31 cellular contexts compared by ENCODE assay signal in the genomic region with DNA sequence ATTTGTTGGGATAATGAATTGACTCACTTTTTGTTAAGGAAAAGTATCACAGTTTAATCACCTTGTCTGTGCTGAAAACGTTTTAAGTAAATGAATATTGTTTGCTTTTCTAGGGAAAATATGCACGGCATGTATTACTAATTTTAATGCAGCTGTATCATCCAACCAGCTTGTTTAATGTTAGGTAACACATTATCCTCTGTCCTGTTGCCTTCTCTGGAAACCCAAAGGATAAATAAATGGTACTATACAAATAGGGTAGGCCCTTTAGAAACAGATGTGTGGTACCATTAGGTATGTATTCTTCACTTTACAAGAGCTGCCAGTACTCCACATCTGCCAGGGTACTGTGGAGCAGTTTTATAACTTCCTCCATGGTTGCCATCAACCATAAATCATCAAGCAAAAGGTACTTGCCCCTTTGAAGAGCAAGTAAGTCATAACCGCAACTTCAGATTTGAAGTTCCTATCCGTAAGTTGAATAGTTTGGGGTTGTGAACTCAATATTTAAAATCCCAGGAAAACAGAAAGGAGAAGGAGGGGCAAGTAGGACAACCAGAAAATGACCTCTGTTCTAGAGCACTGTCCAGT. TPM values are rescaled to one million over a fixed set of nuclear protein-coding genes. Genes with fewer than 3 reads are reported as not detected.
DNase-seq lines count a peak whose midpoint lies in the region; ATAC-seq, FAIRE-seq and TF ChIP-seq lines count a peak whose summit lies in the region.
"Had no signal": no experiment of that assay in that cellular context is flagged by ENCODE, and none has a peak within 500 bp of the region (broad histone marks: within the 10 kb centered on the region; RNA-seq: fewer than 3 reads in every experiment).

No MANE protein-coding gene starts in this region.

- intact Hi-C loops in Panc1 (cut with micrococcal nuclease; ENCODE audit: unreplicated experiment), result loop anchor here (10.0 kb wide), 1 partner anchor 76 kb away; a partner anchor contains a TSS

- in situ Hi-C loops in Panc1 (cut with HindIII; ENCODE audit: low pct_unique_long_range_greater_than_20kb, low sequenced_read_pairs), result no loop called here

- no peak for FAIRE-seq in A549 (lab: Jason Lieb, UNC)
- FAIRE-seq: endometrium, H54 had no signal

- H3K27me3 ChIP-seq in Panc1 (ENCODE audit: control insufficient read depth, insufficient read depth, low read length), result no peaks in the 10 kb centered on the region
- no peaks in the 10 kb centered on the region for H3K27me3 ChIP-seq in tibial nerve
- no peaks in the 10 kb centered on the region for H3K27me3 ChIP-seq in upper lobe of left lung
- H3K27me3 ChIP-seq: BLaER1, body of pancreas, Peyer's patch, SJCRH30, vagina had no signal

- peak in 1 of 2 experiments; percentile 55 for DNase-seq in A549 (ENCODE audit: low read depth in 1 of 2, low spot score in 1 of 2)
- peak; percentile 67 for DNase-seq in HCEC 1CT
- peak; percentile 85 for DNase-seq in Panc1 (ENCODE audit: low read depth, low spot score)
- peak; percentile 22 for DNase-seq in fibroblast of villous mesenchyme (ENCODE audit: low read depth)
- no peak for DNase-seq in activated effector memory CD4-positive, alpha-beta T cell treated with anti-CD3 and anti-CD28 coated beads, Interleukin-2, amount 50 U/mL, for 16 hours
- DNase-seq in T1000 (lab: John Stamatoyannopoulos, UW), result no peak
- DNase-seq in tibial nerve (ENCODE audit: low spot score in 2 of 2), result no peak
- DNase-seq in upper lobe of left lung, result no peak
- DNase-seq: activated CD4-positive, alpha-beta T cell treated with anti-CD3 and anti-CD28 coated beads for 1 hour; activated CD8-positive, alpha-beta T cell treated with anti-CD3 and anti-CD28 coated beads, Interleukin-2, amount 10 ng/mL, durations not matched to agents 7 days and 5 days; activated effector memory CD4-positive, alpha-beta T cell treated with Interleukin-2 at 50 U/mL for 16 hours; body of pancreas; cerebellar nuclear complex; GF-D8; midbrain; naive thymus-derived CD8-positive, alpha-beta T cell; NCI-H1436; NCI-H2081 treated with DMSO at 0.1 percent for 48 hours; NCI-H226; occipital lobe; Peyer's patch; SJCRH30; stimulated activated CD4-positive, alpha-beta T cell treated with anti-CD3 and anti-CD28 coated beads, Interleukin-4, amount 100 ng/mL, for 4 hours; stimulated activated naive B cell treated with anti-CD40 and anti-IgM and Interleukin-4, amounts not matched to agents 10 μg/mL and 1 μg/mL and 100 μg/mL, for 72 hours; T-helper 1 cell had no signal

- TF ChIP-seq EP300 in A549 (IDR thresholded peaks at IDR 0.05), result no peak
- TF ChIP-seq EP300 in tibial nerve (IDR thresholded peaks at IDR 0.05), result no peak
- TF ChIP-seq EP300 in upper lobe of left lung (IDR thresholded peaks at IDR 0.05), result no peak

- 39% methylated on average over 4 of the region's 4 CpGs for WGBS in A549 (ENCODE audit: missing lambda C conversion rate)
- WGBS in tibial nerve, 2 donors, result 67 to 70% methylated on average over 4 of the region's 4 CpGs
- WGBS in upper lobe of left lung, 2 donors, result 67 to 71% methylated on average over 4 of the region's 4 CpGs

- TSS peak; percentile 25 for BruUV-seq in Panc1 (replicated peaks; lab: Mats Ljungman, UMichigan)

- no peak overlapping the region for H3K4me3 ChIP-seq in A549
- H3K4me3 ChIP-seq in Panc1 (ENCODE audit: low read depth in 2 of 2, low read length in 2 of 2), result no peak overlapping the region
- H3K4me3 ChIP-seq in fibroblast of villous mesenchyme (ENCODE audit: low read depth, low read length), result no peak overlapping the region
- no peak overlapping the region for H3K4me3 ChIP-seq in tibial nerve
- no peak overlapping the region for H3K4me3 ChIP-seq in upper lobe of left lung
- H3K4me3 ChIP-seq: BLaER1, body of pancreas, Peyer's patch, SJCRH30, vagina had no signal

- H3K4me2 ChIP-seq in A549, result peak overlapping the region; percentile 61
- H3K4me2 ChIP-seq: BLaER1 had no signal

- POLR2A ChIA-PET in A549 (lab: Yijun Ruan, JAX), result interaction anchor here (1.0 kb wide), 1 partner anchor 24 kb away, joined by 4 read pairs; no protein-coding TSS in a partner anchor
- POLR2A ChIA-PET in Panc1 (lab: Charles Lee), result no interaction called here

- TF ChIP-seq POLR2A in A549 (IDR thresholded peaks at IDR 0.05; ENCODE audit: low read length) (no peak), tibial nerve (IDR thresholded peaks at IDR 0.05) (no peak), upper lobe of left lung (IDR thresholded peaks at IDR 0.05) (no peak)

- peaks cover 56% of the 10 kb centered on the region for H3K36me3 ChIP-seq in Panc1 (ENCODE audit: control insufficient read depth, insufficient read depth, low read length)
- peaks cover 0 to 94% (median 41%) of the 10 kb centered on the region in 3 donors for H3K36me3 ChIP-seq in tibial nerve
- peaks cover 27 to 98% (median 51%) of the 10 kb centered on the region in 4 donors for H3K36me3 ChIP-seq in upper lobe of left lung

- CTCF ChIA-PET in A549 (lab: Yijun Ruan, JAX) (interaction anchor here (0.5 to 1.3 kb wide), 4 partner anchors 24 to 74 kb away, joined by 3 to 5 read pairs (median 4); no protein-coding TSS in a partner anchor), Panc1 (lab: Charles Lee) (interaction anchor here (0.5 to 0.6 kb wide), 2 partner anchors 37 to 45 kb away, joined by 5 read pairs; no protein-coding TSS in a partner anchor)

- no peak for TF ChIP-seq RAD21 in A549 (conservative IDR thresholded peaks at IDR 0.05 in 1 of 2, IDR thresholded peaks at IDR 0.05 in 1 of 2)

- ATAC-seq in A549, result peak in 1 of 2 experiments; percentile 76; a peak in 3 of 6 replicates
- peak; percentile 89 for ATAC-seq in Panc1
- ATAC-seq in upper lobe of left lung (ENCODE audit: low FRiP score in 2 of 2), result no peak
- ATAC-seq: activated CD8-positive, alpha-beta T cell treated with anti-CD3 and anti-CD28 coated beads, Interleukin-2, amount 10 ng/mL, durations not matched to agents 7 days and 5 days; body of pancreas; naive thymus-derived CD8-positive, alpha-beta T cell; stimulated activated naive B cell treated with anti-CD40 and anti-IgM and Interleukin-4, amounts not matched to agents 10 μg/mL and 1 μg/mL and 100 μg/mL, for 72 hours had no signal

- TF ChIP-seq CTCF in A549 (IDR thresholded peaks at IDR 0.05) (no peak), Panc1 (IDR thresholded peaks at IDR 0.05) (no peak), fibroblast of villous mesenchyme (IDR thresholded peaks at IDR 0.05; ENCODE audit: insufficient read depth, low read depth, low read length) (no peak), tibial nerve (IDR thresholded peaks at IDR 0.05) (no peak), upper lobe of left lung (IDR thresholded peaks at IDR 0.05) (no peak)

- H3K9me3 ChIP-seq in A549 (no peaks in the 10 kb centered on the region), Panc1 (ENCODE audit: control insufficient read depth, insufficient read depth, low read depth, low read length) (no peaks in the 10 kb centered on the region), tibial nerve (no peaks in the 10 kb centered on the region), upper lobe of left lung (no peaks in the 10 kb centered on the region)
- H3K9me3 ChIP-seq: BLaER1, body of pancreas, Peyer's patch, SJCRH30, vagina had no signal

- H3K27ac ChIP-seq in A549, result peak overlapping the region in 1 of 2 experiments; percentile 34; a peak in 3 of 6 replicates
- peak overlapping the region; percentile 63 for H3K27ac ChIP-seq in Panc1 (ENCODE audit: low read length)
- no peak overlapping the region for H3K27ac ChIP-seq in tibial nerve
- no peak overlapping the region for H3K27ac ChIP-seq in upper lobe of left lung
- H3K27ac ChIP-seq: BLaER1, body of pancreas, Peyer's patch, SJCRH30, vagina had no signal

- H3K4me1 ChIP-seq in A549 (peaks cover 42% of the 10 kb centered on the region), Panc1 (ENCODE audit: control insufficient read depth, insufficient read depth, low read length) (peaks cover 14% of the 10 kb centered on the region), tibial nerve (peaks cover 0 to 12% (median 0%) of the 10 kb centered on the region in 4 donors), upper lobe of left lung (peaks cover 7 to 14% (median 11%) of the 10 kb centered on the region in 4 donors)
- H3K4me1 ChIP-seq: BLaER1, Peyer's patch, SJCRH30 had no signal

TF ChIP-seq in A549, 52 proteins besides CTCF, POLR2A, EP300 and RAD21 (continues in another document):
- TF ChIP-seq TP53 (CRISPR knock-in tag; IDR thresholded peaks at IDR 0.05) (no peak), CEBPB (IDR thresholded peaks at IDR 0.05) (peak in 1 of 2 experiments; percentile 54; a peak in 1 of 4 replicates)

RNA-seq across cellular contexts. Expression of a gene that starts 43.0 kb away (rescaled TPM):
- polyA plus RNA-seq in A549 (2011; rRNA removed) (90.3 and 90.6 TPM in 2 replicates), A549 (2017; fragmentation: RNase III; extraction: RNeasy Plus Mini Kit Qiagen cat#74134 plus additional on column Dnase treatment) (42.4 to 43.6 TPM (median 42.5 TPM) in 3 replicates)
- polyA plus RNA-seq in A549 (2012; cell fraction: cytosol; rRNA removed), result 19.1 and 24.3 TPM in 2 replicates
- polyA plus RNA-seq in A549 (2012; cell fraction: nucleus; rRNA removed), result 19.7 and 28.6 TPM in 2 replicates
- polyA minus RNA-seq in A549 (2011; rRNA and poly(A)+ RNA removed), result 69.9 and 76.2 TPM in 2 replicates
- total RNA-seq in Panc1 (2021; ENCODE audit: unreplicated experiment) (86.6 TPM), fibroblast of villous mesenchyme (37.0 and 59.2 TPM in 2 replicates), tibial nerve (10 to 100 TPM; 23.0 to 30.8 (median 29.4) TPM), upper lobe of left lung (10 to 100 TPM; 11.5 to 33.0 (median 30.0) TPM)
- polyA plus RNA-seq in Panc1 (2012; ENCODE audit: insufficient read length), result 51.7 TPM

RNA-seq across cellular contexts. Expression of a gene that starts 46.1 kb away (rescaled TPM):
- polyA plus RNA-seq in A549 (2011; rRNA removed) (9.2 and 9.9 TPM in 2 replicates), A549 (2017; fragmentation: RNase III; extraction: RNeasy Plus Mini Kit Qiagen cat#74134 plus additional on column Dnase treatment) (30.4 to 35.8 TPM (median 32.7 TPM) in 3 replicates)
- polyA plus RNA-seq in A549 (2012; cell fraction: cytosol; rRNA removed), result 26.5 and 39.3 TPM in 2 replicates
- 125 and 153 TPM in 2 replicates for polyA plus RNA-seq in A549 (2012; cell fraction: nucleus; rRNA removed)
- polyA minus RNA-seq in A549 (2011; rRNA and poly(A)+ RNA removed), result 6.4 and 10.0 TPM in 2 replicates
- total RNA-seq in Panc1 (2021; ENCODE audit: unreplicated experiment) (113 TPM), fibroblast of villous mesenchyme (2.6 and 4.3 TPM in 2 replicates), tibial nerve (10 to 100 TPM; 11.1 to 28.5 (median 21.8) TPM), upper lobe of left lung (10 to 100 TPM; 13.4 to 76.5 (median 51.7) TPM)
- 100 TPM for polyA plus RNA-seq in Panc1 (2012; ENCODE audit: insufficient read length)

RNA-seq across cellular contexts. Expression of a gene that starts 58.0 kb away (rescaled TPM):
- polyA plus RNA-seq in A549 (2011; rRNA removed), result 0.08 and 0.09 TPM in 2 replicates
- polyA plus RNA-seq in A549 (2012; cell fraction: cytosol; rRNA removed), result 0.01 TPM in 1 of 2 replicates, not detected in the other
- polyA plus RNA-seq in A549 (2012; cell fraction: nucleus; rRNA removed), result 0.10 and 0.38 TPM in 2 replicates
- polyA plus RNA-seq in A549 (2017; fragmentation: RNase III; extraction: RNeasy Plus Mini Kit Qiagen cat#74134 plus additional on column Dnase treatment), result not detected in 3 replicates
- polyA minus RNA-seq in A549 (2011; rRNA and poly(A)+ RNA removed), result 0.10 and 0.12 TPM in 2 replicates
- total RNA-seq in Panc1 (2021; ENCODE audit: unreplicated experiment), result 0.72 TPM
- polyA plus RNA-seq in Panc1 (2012; ENCODE audit: insufficient read length), result 1.8 TPM
- total RNA-seq in fibroblast of villous mesenchyme, result not detected in 2 replicates
- total RNA-seq in tibial nerve, result not detected
- total RNA-seq in upper lobe of left lung, result under 1 TPM in 2 of 6 donors, not detected in 4; 0.30 to 0.34 TPM
- total RNA-seq: pulmonary artery endothelial cell, SJCRH30, vagina had no signal
- polyA plus RNA-seq: keratinocyte had no signal

Comparison
In these comparisons a context has a peak if more than half of its experiments do, and no peak if none do; other contexts are left out.
1. DNase-seq: peak in HCEC 1CT (single experiment), Panc1 (single experiment) and fibroblast of villous mesenchyme (single experiment); none in activated effector memory CD4-positive, alpha-beta T cell treated with anti-CD3 and anti-CD28 coated beads, Interleukin-2, amount 50 U/mL, for 16 hours (single experiment), T1000 (single experiment), tibial nerve (0 of 2) and upper lobe of left lung (0 of 2).